In the genomic region with DNA sequence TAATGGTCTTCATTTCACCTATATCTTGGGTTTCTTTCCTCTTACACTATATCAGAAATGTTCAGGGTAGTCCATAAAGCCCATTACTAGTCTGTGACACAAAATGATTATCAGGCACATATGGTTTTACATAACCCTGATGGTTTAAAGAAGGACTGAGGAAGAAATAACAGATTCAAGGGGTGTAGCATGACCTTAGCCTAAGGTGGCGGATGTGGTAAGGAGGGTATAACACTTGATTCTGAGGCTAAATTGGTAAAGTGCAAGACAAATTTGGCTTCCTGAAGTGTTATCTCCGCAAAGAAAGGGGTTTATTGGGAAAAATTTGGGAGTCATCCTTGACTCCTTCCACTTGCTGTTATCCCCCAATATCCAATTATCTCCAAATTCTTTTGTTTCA, we compare ENCODE assay signal across 21 cellular contexts.
"Had no signal": no experiment of that assay in that cellular context is flagged by ENCODE, and none has a peak within 500 bp of the region (broad histone marks: within the 10 kb centered on the region; RNA-seq: fewer than 3 reads in every experiment).

No MANE protein-coding gene starts in this region.

- ATAC-seq: effector memory CD8-positive, alpha-beta T cell; esophagus mucosa; foreskin keratinocyte; gastrocnemius medialis; gastroesophageal sphincter; heart left ventricle had no signal

- H3K27ac Mint-ChIP-seq: dendritic cell treated with granulocyte-macrophage colony-stimulating factor and Interleukin-4, amounts not matched to agents 40 ng/mL and 50 ng/mL, for 4 days; effector memory CD8-positive, alpha-beta T cell; endodermal cell had no signal

- DNase-seq: colonic mucosa; cortex of kidney; dermis blood vessel endothelial cell; dorsolateral prefrontal cortex; effector CD4-positive, alpha-beta T cell; effector CD8-positive, alpha-beta T cell; effector memory CD4-positive, alpha-beta T cell; effector memory CD8-positive, alpha-beta T cell; endodermal cell; erythroblast; esophagus squamous epithelium; foreskin fibroblast; foreskin keratinocyte; foreskin melanocyte; gastrocnemius medialis; glutamatergic neuron; head of caudate nucleus; heart left ventricle had no signal

- H3K9me3 Mint-ChIP-seq: dendritic cell treated with granulocyte-macrophage colony-stimulating factor and Interleukin-4, amounts not matched to agents 40 ng/mL and 50 ng/mL, for 4 days; effector memory CD8-positive, alpha-beta T cell; endodermal cell had no signal

- H3K27me3 Mint-ChIP-seq: effector memory CD8-positive, alpha-beta T cell had no signal

- H3K4me3 Mint-ChIP-seq: dendritic cell treated with granulocyte-macrophage colony-stimulating factor and Interleukin-4, amounts not matched to agents 40 ng/mL and 50 ng/mL, for 4 days; effector memory CD8-positive, alpha-beta T cell; endodermal cell had no signal
